Comparison of ENCODE assay signal across 19 cellular contexts in genomic region chr22:27730649-27731433, GRCh38.
"Had no signal": no experiment of that assay in that cellular context is flagged by ENCODE, and none has a peak within 500 bp of the region (broad histone marks: within the 10 kb centered on the region; RNA-seq: fewer than 3 reads in every experiment).

No MANE protein-coding gene starts in this region.

- H3K9me3 ChIP-seq: lower lobe of right lung, tibial artery had no signal

- H3K27me3 ChIP-seq: brain microvascular endothelial cell, foreskin keratinocyte, tibial artery had no signal

- ATAC-seq: activated CD8-positive, alpha-beta T cell treated with anti-CD3 and anti-CD28 coated beads, Interleukin-2, amount 10 ng/mL, durations not matched to agents 7 days and 5 days; foreskin keratinocyte; lower lobe of right lung had no signal

- H3K4me1 Mint-ChIP-seq: activated CD4-positive, alpha-beta T cell treated with anti-CD3 and anti-CD28 coated beads, Interleukin-2, amount 10 ng/mL, durations not matched to agents 24 days and 14 days; activated naive CD8-positive, alpha-beta T cell treated with anti-CD3 and anti-CD28 coated beads, Interleukin-2, amount 10 ng/mL, durations not matched to agents 7 days and 5 days; immature natural killer cell had no signal

- DNase-seq: activated CD4-positive, alpha-beta T cell treated with anti-CD3 and anti-CD28 coated beads, Interleukin-2, amount 10 ng/mL, durations not matched to agents 24 days and 14 days; activated CD4-positive, CD25-positive, alpha-beta regulatory T cell; activated CD8-positive, alpha-beta memory T cell treated with anti-CD3 and anti-CD28 coated beads, Interleukin-2, amount 50 U/mL, for 48 hours; activated CD8-positive, alpha-beta T cell treated with anti-CD3 and anti-CD28 coated beads, Interleukin-2, amount 10 ng/mL, durations not matched to agents 7 days and 5 days; activated naive CD4-positive, alpha-beta T cell; activated naive CD8-positive, alpha-beta T cell treated with anti-CD3 and anti-CD28 coated beads, Interleukin-2, amount 10 ng/mL, durations not matched to agents 7 days and 5 days; brain microvascular endothelial cell; cortex of kidney; effector CD4-positive, alpha-beta T cell; foreskin keratinocyte; glutamatergic neuron; hypothalamus; immature natural killer cell; lower lobe of right lung; stimulated activated CD4-positive, alpha-beta T cell treated with anti-CD3 and anti-CD28 coated beads, Interleukin-4, amount 100 ng/mL, for 1 hour; stimulated activated naive CD4-positive, alpha-beta T cell had no signal

- H3K27me3 Mint-ChIP-seq: activated CD4-positive, alpha-beta T cell treated with anti-CD3 and anti-CD28 coated beads, Interleukin-2, amount 10 ng/mL, durations not matched to agents 24 days and 14 days; activated naive CD8-positive, alpha-beta T cell treated with anti-CD3 and anti-CD28 coated beads, Interleukin-2, amount 10 ng/mL, durations not matched to agents 7 days and 5 days had no signal

- H3K9me3 Mint-ChIP-seq: activated CD4-positive, alpha-beta T cell treated with anti-CD3 and anti-CD28 coated beads, Interleukin-2, amount 10 ng/mL, durations not matched to agents 24 days and 14 days; mesothelial cell of epicardium had no signal

- H3K27ac Mint-ChIP-seq: activated CD4-positive, alpha-beta T cell treated with anti-CD3 and anti-CD28 coated beads, Interleukin-2, amount 10 ng/mL, durations not matched to agents 24 days and 14 days; activated CD8-positive, alpha-beta T cell treated with anti-CD3 and anti-CD28 coated beads, Interleukin-2, amount 10 ng/mL, durations not matched to agents 7 days and 5 days; activated naive CD8-positive, alpha-beta T cell treated with anti-CD3 and anti-CD28 coated beads, Interleukin-2, amount 10 ng/mL, durations not matched to agents 7 days and 5 days; immature natural killer cell; mesothelial cell of epicardium had no signal

- H3K36me3 ChIP-seq: brain microvascular endothelial cell, lower lobe of right lung, tibial artery had no signal

- FAIRE-seq: TTC549 had no signal

- H3K4me3 ChIP-seq: lower lobe of right lung, tibial artery had no signal

- H3K27ac ChIP-seq: brain microvascular endothelial cell, foreskin keratinocyte, lower lobe of right lung, tibial artery had no signal

- H3K36me3 Mint-ChIP-seq: activated naive CD8-positive, alpha-beta T cell treated with anti-CD3 and anti-CD28 coated beads, Interleukin-2, amount 10 ng/mL, durations not matched to agents 7 days and 5 days; immature natural killer cell; mesothelial cell of epicardium had no signal

- H3K4me3 Mint-ChIP-seq: activated CD4-positive, alpha-beta T cell treated with anti-CD3 and anti-CD28 coated beads, Interleukin-2, amount 10 ng/mL, durations not matched to agents 24 days and 14 days; activated CD8-positive, alpha-beta T cell treated with anti-CD3 and anti-CD28 coated beads, Interleukin-2, amount 10 ng/mL, durations not matched to agents 7 days and 5 days; activated naive CD8-positive, alpha-beta T cell treated with anti-CD3 and anti-CD28 coated beads, Interleukin-2, amount 10 ng/mL, durations not matched to agents 7 days and 5 days; immature natural killer cell; mesothelial cell of epicardium had no signal
